ENCODE assay signal across 9 cellular contexts in the genomic region with DNA sequence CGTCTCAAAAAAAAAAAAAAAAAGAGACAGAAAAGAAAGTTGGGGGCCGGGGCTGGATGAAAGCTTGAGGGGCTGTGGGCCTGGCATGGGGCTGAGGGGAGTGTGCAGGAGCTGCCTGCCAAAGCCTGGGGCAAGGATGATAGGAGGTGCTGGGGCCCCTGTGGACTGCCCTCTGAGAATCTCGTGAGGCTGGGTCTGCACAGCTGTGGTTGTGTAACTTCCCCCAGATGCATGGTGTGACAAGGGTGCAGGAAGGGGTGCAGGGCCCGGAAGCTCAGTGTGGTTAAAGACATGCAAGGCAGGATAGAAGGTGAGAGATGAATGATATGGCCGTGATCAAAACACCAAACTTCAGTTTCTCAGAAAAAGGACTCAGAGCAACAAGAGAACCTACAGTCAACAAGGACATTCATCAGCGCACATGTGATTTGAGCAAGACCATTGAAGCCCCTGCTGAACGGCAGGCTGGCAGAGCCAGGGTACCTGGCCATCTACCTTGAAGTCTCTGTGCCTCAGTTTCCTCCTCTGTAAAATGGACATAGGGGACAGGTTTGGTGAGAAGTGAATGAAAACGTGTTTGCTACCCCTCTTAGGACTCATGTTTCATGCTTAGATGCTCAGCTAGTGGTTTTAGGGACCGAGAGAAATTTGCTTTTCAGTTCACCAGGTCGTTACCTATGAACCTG. TPM values are rescaled to one million over a fixed set of nuclear protein-coding genes. Genes with fewer than 3 reads are reported as not detected.
DNase-seq lines count a peak whose midpoint lies in the region; ATAC-seq, FAIRE-seq and TF ChIP-seq lines count a peak whose summit lies in the region.
"Had no signal": no experiment of that assay in that cellular context is flagged by ENCODE, and none has a peak within 500 bp of the region (broad histone marks: within the 10 kb centered on the region; RNA-seq: fewer than 3 reads in every experiment).

No MANE protein-coding gene starts in this region.

- H3K18ac ChIP-seq in neuronal stem cell (ENCODE audit: low read length): no peak overlapping the region

- no peak for TF ChIP-seq CTCF in D721Med (IDR thresholded peaks at IDR 0.05; ENCODE audit: insufficient read depth, missing control alignments)

- ATAC-seq in GM19438 (IDR thresholded peaks at IDR 0.05; ENCODE audit: low read depth, unreplicated experiment): peak; percentile 64

- no peaks in the 10 kb centered on the region for H3K79me2 ChIP-seq in Karpas-422 (ENCODE audit: low read length)

- H3K27me3 ChIP-seq in Karpas-422 (ENCODE audit: low read length) (no peaks in the 10 kb centered on the region), neuronal stem cell (ENCODE audit: control insufficient read depth in 3 of 3, insufficient read depth in 3 of 3, low read depth in 1 of 3, low read length in 3 of 3) (peaks cover 0 to 39% (median 0%) of the 10 kb centered on the region in 3 experiments)

- no peak overlapping the region for H3K4me2 ChIP-seq in Karpas-422 (ENCODE audit: low read depth, low read length, poor library complexity, severe bottlenecking)
- H3K4me2 ChIP-seq in neuronal stem cell (ENCODE audit: insufficient read depth, low read length, poor library complexity, severe bottlenecking): no peak overlapping the region

- no peak overlapping the region for H3K4ac ChIP-seq in neuronal stem cell (ENCODE audit: low read length)

- no peak overlapping the region for H2AK5ac ChIP-seq in neuronal stem cell (ENCODE audit: low read depth, low read length)

- no peak overlapping the region for H2BK15ac ChIP-seq in neuronal stem cell (ENCODE audit: low read length)

- no peak overlapping the region for H2BK12ac ChIP-seq in neuronal stem cell (ENCODE audit: low read length)

- H3K9ac ChIP-seq in Karpas-422 (ENCODE audit: low read length) (no peak overlapping the region), neuronal stem cell (ENCODE audit: low read depth, low read length, poor library complexity) (peak overlapping the region; percentile 44)

- H3K4me3 ChIP-seq in Karpas-422 (ENCODE audit: low read length) (no peak overlapping the region), neuronal stem cell (ENCODE audit: low read length in 2 of 2) (no peak overlapping the region)
- H3K4me3 ChIP-seq: lung had no signal

- no peaks in the 10 kb centered on the region for H3K79me1 ChIP-seq in neuronal stem cell (ENCODE audit: low read depth, low read length)

- no peak overlapping the region for H2BK5ac ChIP-seq in neuronal stem cell (ENCODE audit: low read length)

- H3K27ac ChIP-seq in Karpas-422 (ENCODE audit: low read length) (no peak overlapping the region), neuronal stem cell (replicated peaks; ENCODE audit: low read length) (no peak overlapping the region)

- H4K8ac ChIP-seq in neuronal stem cell (ENCODE audit: low read depth, low read length): no peak overlapping the region

- DNase-seq in Karpas-422: peak; percentile 66
- peak; percentile 75 for DNase-seq in activated T-cell treated with anti-CD3 and anti-CD28 coated beads, Interleukin-2, amount 50 U/mL, for 1 hour
- DNase-seq in neuronal stem cell (ENCODE audit: low spot score): no peak
- DNase-seq in NCI-H2081 (lab: John Stamatoyannopoulos, UW): no peak
- DNase-seq in HuH-7.5 (ENCODE audit: low spot score): no peak
- DNase-seq in NCI-H2081 treated with DMSO at 0.1 percent for 48 hours (lab: John Stamatoyannopoulos, UW): no peak
- DNase-seq in D721Med (ENCODE audit: insufficient read length, low spot score): no peak

- H2AFZ ChIP-seq in Karpas-422 (ENCODE audit: low read length): no peak overlapping the region; the same call in 1 of the 2 replicates
- H2AFZ ChIP-seq in neuronal stem cell (ENCODE audit: low read length): no peak overlapping the region

- H2BK120ac ChIP-seq in neuronal stem cell (ENCODE audit: low read depth, low read length): no peak overlapping the region

- no CpG with 5 or more reads among the region's 10 CpGs for WGBS in neuronal stem cell (ENCODE audit: extremely low coverage in 2 of 2, insufficient read length in 2 of 2, insufficient replicate concordance in 1 of 2), 2 donors

- H3K14ac ChIP-seq in neuronal stem cell (ENCODE audit: low read length): no peak overlapping the region

- H3K4me1 ChIP-seq in Karpas-422 (ENCODE audit: low read length): peaks cover 4% of the 10 kb centered on the region
- H3K4me1 ChIP-seq in neuronal stem cell (ENCODE audit: control insufficient read depth in 2 of 2, insufficient read depth in 1 of 2, low read depth in 1 of 2, low read length in 2 of 2): peaks cover 0 to 2% of the 10 kb centered on the region in 2 donors

- FAIRE-seq in D721Med (lab: Jason Lieb, UNC): no peak

- H3K23ac ChIP-seq in neuronal stem cell (ENCODE audit: low read depth, low read length, poor library complexity): no peak overlapping the region

- H3K9me2 ChIP-seq in Karpas-422 (replicated peaks; ENCODE audit: insufficient read depth, low read length): no peaks in the 10 kb centered on the region

- H4K20me1 ChIP-seq in Karpas-422 (ENCODE audit: insufficient read depth, low read depth, low read length): no peaks in the 10 kb centered on the region

- H3K36me3 ChIP-seq in Karpas-422 (ENCODE audit: insufficient read depth, low read length) (no peaks in the 10 kb centered on the region), neuronal stem cell (replicated peaks in 1 of 2; ENCODE audit: control insufficient read depth in 2 of 2, insufficient read depth in 2 of 2, low read length in 2 of 2) (no peaks in the 10 kb centered on the region)

- H3K9me3 ChIP-seq in Karpas-422 (ENCODE audit: low read length): no peaks in the 10 kb centered on the region
- H3K9me3 ChIP-seq in neuronal stem cell (replicated peaks in 1 of 2; ENCODE audit: control insufficient read depth in 2 of 2, insufficient read depth in 1 of 2, low read depth in 1 of 2, low read length in 2 of 2): no peaks in the 10 kb centered on the region

- no peak overlapping the region for H4K91ac ChIP-seq in neuronal stem cell (ENCODE audit: low read depth, low read length, poor library complexity)

RNA-seq across cellular contexts. Expression of a gene that starts 9.6 kb away (rescaled TPM):
- total RNA-seq in Karpas-422 (2014; rRNA removed; shearing (Covaris generic); ENCODE audit: low replicate concordance): not detected in 2 replicates
- 0.81 TPM for polyA plus RNA-seq in neuronal stem cell (2013, experiment 1 of 2)
- 0.69 TPM for polyA plus RNA-seq in neuronal stem cell (2013, experiment 2 of 2)

RNA-seq across cellular contexts. Expression of a gene that starts 24.1 kb away (rescaled TPM):
- not detected in 2 replicates for total RNA-seq in Karpas-422 (2014; rRNA removed; shearing (Covaris generic); ENCODE audit: low replicate concordance)
- 1.1 TPM for polyA plus RNA-seq in neuronal stem cell (2013, experiment 1 of 2)
- 1.1 TPM for polyA plus RNA-seq in neuronal stem cell (2013, experiment 2 of 2)

RNA-seq across cellular contexts. Expression of a gene that starts 28.6 kb away (rescaled TPM):
- total RNA-seq in Karpas-422 (2014; rRNA removed; shearing (Covaris generic); ENCODE audit: low replicate concordance): 0.15 and 0.47 TPM in 2 replicates
- polyA plus RNA-seq in neuronal stem cell (2013, experiment 1 of 2): 0.28 TPM
- polyA plus RNA-seq in neuronal stem cell (2013, experiment 2 of 2): 0.26 TPM

RNA-seq across cellular contexts. Expression of a gene that starts 37.4 kb away (rescaled TPM):
- not detected in 2 replicates for total RNA-seq in Karpas-422 (2014; rRNA removed; shearing (Covaris generic); ENCODE audit: low replicate concordance)
- 10.4 TPM for polyA plus RNA-seq in neuronal stem cell (2013, experiment 1 of 2)
- polyA plus RNA-seq in neuronal stem cell (2013, experiment 2 of 2): 9.9 TPM

RNA-seq across cellular contexts. Expression of a gene that starts 38.3 kb away (rescaled TPM):
- total RNA-seq in Karpas-422 (2014; rRNA removed; shearing (Covaris generic); ENCODE audit: low replicate concordance): not detected in 2 replicates
- polyA plus RNA-seq in neuronal stem cell (2013, experiment 1 of 2): not detected
- not detected for polyA plus RNA-seq in neuronal stem cell (2013, experiment 2 of 2)

Comparison
In these comparisons a context has a peak if more than half of its experiments do, and no peak if none do; other contexts are left out.
1. DNase-seq: peak in Karpas-422 (single experiment) and activated T-cell treated with anti-CD3 and anti-CD28 coated beads, Interleukin-2, amount 50 U/mL, for 1 hour (single experiment); none in neuronal stem cell (single experiment), NCI-H2081 (0 of 2), HuH-7.5 (single experiment), NCI-H2081 treated with DMSO at 0.1 percent for 48 hours (single experiment) and D721Med (single experiment).